Comparison of ENCODE assay signal across 20 cellular contexts in genomic region chr9:69696802-69697201, GRCh38. TPM values are rescaled to one million over a fixed set of nuclear protein-coding genes. Genes with fewer than 3 reads are reported as not detected.
DNase-seq lines count a peak whose midpoint lies in the region; TF ChIP-seq lines count a peak whose summit lies in the region.
"Had no signal": no experiment of that assay in that cellular context is flagged by ENCODE, and none has a peak within 500 bp of the region (broad histone marks: within the 10 kb centered on the region; RNA-seq: fewer than 3 reads in every experiment).

No MANE protein-coding gene starts in this region.

- POLR2A ChIA-PET in HEK293 (lab: Yijun Ruan, JAX), result no interaction called here

- no CpG with 5 or more reads among the region's 2 CpGs for WGBS in neuronal stem cell (ENCODE audit: extremely low coverage in 2 of 2, insufficient read length in 2 of 2, insufficient replicate concordance in 1 of 2), 2 donors

- no peak overlapping the region for H2AK5ac ChIP-seq in neuronal stem cell (ENCODE audit: low read depth, low read length)

- no peak overlapping the region for H3K23ac ChIP-seq in neuronal stem cell (ENCODE audit: low read depth, low read length, poor library complexity)

- H3K9ac ChIP-seq in neuronal stem cell (ENCODE audit: low read depth, low read length, poor library complexity), result no peak overlapping the region

- no peak overlapping the region for H3K14ac ChIP-seq in neuronal stem cell (ENCODE audit: low read length)

- H2BK15ac ChIP-seq in neuronal stem cell (ENCODE audit: low read length), result no peak overlapping the region

- no peaks in the 10 kb centered on the region for H3K4me1 ChIP-seq in HEK293 (ENCODE audit: control insufficient read depth, insufficient read depth, low read length)
- H3K4me1 ChIP-seq in neuronal stem cell (ENCODE audit: control insufficient read depth in 2 of 2, insufficient read depth in 1 of 2, low read depth in 1 of 2, low read length in 2 of 2), result no peaks in the 10 kb centered on the region
- H3K4me1 ChIP-seq: SJCRH30 had no signal

- H2BK12ac ChIP-seq in neuronal stem cell (ENCODE audit: low read length), result no peak overlapping the region

- no peak overlapping the region for H3K4me2 ChIP-seq in neuronal stem cell (ENCODE audit: insufficient read depth, low read length, poor library complexity, severe bottlenecking)

- no peak overlapping the region for H3K4me3 ChIP-seq in HEK293 (ENCODE audit: low read depth, low read length)
- no peak overlapping the region for H3K4me3 ChIP-seq in neuronal stem cell (ENCODE audit: low read length in 2 of 2)
- H3K4me3 ChIP-seq: MG63, SJCRH30 had no signal

- no peak overlapping the region for H3K27ac ChIP-seq in HEK293 (ENCODE audit: extremely low read depth, low read depth, low read length)
- H3K27ac ChIP-seq in neuronal stem cell (replicated peaks; ENCODE audit: low read length), result no peak overlapping the region
- H3K27ac ChIP-seq: C4-2B, SJCRH30 had no signal

- no peak overlapping the region for H3K18ac ChIP-seq in neuronal stem cell (ENCODE audit: low read length)

- peak; percentile 13 for DNase-seq in NCI-H2171 treated with DMSO at 0.1 percent for 48 hours (lab: John Stamatoyannopoulos, UW)
- no peak for DNase-seq in NCI-H2171 (lab: John Stamatoyannopoulos, UW)
- peak; percentile 3 for DNase-seq in RPMI7951 (ENCODE audit: low read depth)
- peak; percentile 12 for DNase-seq in myocyte (ENCODE audit: low read depth)
- DNase-seq in erythroblast (lab: John Stamatoyannopoulos, UW), result no peak
- no peak for DNase-seq in neuronal stem cell (ENCODE audit: low spot score)
- DNase-seq: Calu3; CD8-positive, alpha-beta memory T cell; DMS53; GDM1; GOT3; MG63; NCI-H1048; NCI-H1417 treated with DMSO at 0.1 percent for 48 hours; NCI-H187; NCI-H446 treated with DMSO at 0.1 percent for 48 hours; NCI-H526 treated with DMSO at 0.1 percent for 48 hours had no signal

- H4K8ac ChIP-seq in neuronal stem cell (ENCODE audit: low read depth, low read length), result no peak overlapping the region

- H4K91ac ChIP-seq in neuronal stem cell (ENCODE audit: low read depth, low read length, poor library complexity), result no peak overlapping the region

- TF ChIP-seq POLR2A in erythroblast (IDR thresholded peaks at IDR 0.05; ENCODE audit: low read length), result no peak

- H2BK5ac ChIP-seq in neuronal stem cell (ENCODE audit: low read length), result no peak overlapping the region

- no peaks in the 10 kb centered on the region for H3K27me3 ChIP-seq in neuronal stem cell (ENCODE audit: control insufficient read depth in 3 of 3, insufficient read depth in 3 of 3, low read depth in 1 of 3, low read length in 3 of 3)
- H3K27me3 ChIP-seq: MG63, SJCRH30 had no signal

- H2AFZ ChIP-seq in neuronal stem cell (ENCODE audit: low read length), result no peak overlapping the region

- CTCF ChIA-PET in HEK293 (lab: Yijun Ruan, JAX), result interaction anchor here (1.1 kb wide), 1 partner anchor 24 kb away, joined by 4 read pairs; the partner anchor contains the start of gene APBA1

- no peak for TF ChIP-seq CTCF in HEK293 (tag by site-specific recombination; IDR thresholded peaks at IDR 0.05)

- H3K36me3 ChIP-seq in HEK293 (ENCODE audit: control insufficient read depth in 2 of 2, insufficient read depth in 1 of 2, low read length in 2 of 2) (no peaks in the 10 kb centered on the region), neuronal stem cell (replicated peaks in 1 of 2; ENCODE audit: control insufficient read depth in 2 of 2, insufficient read depth in 2 of 2, low read length in 2 of 2) (no peaks in the 10 kb centered on the region)
- H3K36me3 ChIP-seq: MG63, SJCRH30 had no signal

- H3K79me1 ChIP-seq in neuronal stem cell (ENCODE audit: low read depth, low read length), result no peaks in the 10 kb centered on the region

- no peak overlapping the region for H2BK120ac ChIP-seq in neuronal stem cell (ENCODE audit: low read depth, low read length)

- H3K9me3 ChIP-seq in HEK293 (ENCODE audit: control insufficient read depth, insufficient read depth, low read depth, low read length), result no peaks in the 10 kb centered on the region
- H3K9me3 ChIP-seq in neuronal stem cell (replicated peaks in 1 of 2; ENCODE audit: control insufficient read depth in 2 of 2, insufficient read depth in 1 of 2, low read depth in 1 of 2, low read length in 2 of 2), result peaks cover 4 to 19% of the 10 kb centered on the region in 2 donors
- H3K9me3 ChIP-seq: MG63 had no signal

- no peak overlapping the region for H3K4ac ChIP-seq in neuronal stem cell (ENCODE audit: low read length)

TF ChIP-seq in HEK293, 187 proteins besides CTCF, POLR2A, EP300 and RAD21:
- TF ChIP-seq ZNF24 (tag by site-specific recombination; IDR thresholded peaks at IDR 0.05) (no peak), SETDB1 (IDR thresholded peaks at IDR 0.05; ENCODE audit: insufficient read length, low read length) (peak; percentile 89)

RNA-seq across cellular contexts. Expression of gene APBA1, which starts 24.6 kb away (rescaled TPM):
- total RNA-seq in RPMI7951 (2014; rRNA removed; shearing (Covaris generic)), result 0.10 and 0.12 TPM in 2 replicates
- total RNA-seq in myocyte, result 2.9 and 4.0 TPM in 2 replicates
- polyA plus RNA-seq in myocyte (2012), result 4.8 TPM
- polyA plus RNA-seq in neuronal stem cell (2013, experiment 1 of 2), result 6.7 TPM
- 7.5 TPM for polyA plus RNA-seq in neuronal stem cell (2013, experiment 2 of 2)
- polyA plus RNA-seq: CD8-positive, alpha-beta memory T cell had no signal

Comparison
In these comparisons a context has a peak if more than half of its experiments do, and no peak if none do; other contexts are left out.
1. DNase-seq: peak in NCI-H2171 treated with DMSO at 0.1 percent for 48 hours (single experiment), RPMI7951 (single experiment) and myocyte (single experiment); none in NCI-H2171 (single experiment), erythroblast (0 of 2) and neuronal stem cell (single experiment).